ENCODE assay signal across 20 cellular contexts in the genomic region with DNA sequence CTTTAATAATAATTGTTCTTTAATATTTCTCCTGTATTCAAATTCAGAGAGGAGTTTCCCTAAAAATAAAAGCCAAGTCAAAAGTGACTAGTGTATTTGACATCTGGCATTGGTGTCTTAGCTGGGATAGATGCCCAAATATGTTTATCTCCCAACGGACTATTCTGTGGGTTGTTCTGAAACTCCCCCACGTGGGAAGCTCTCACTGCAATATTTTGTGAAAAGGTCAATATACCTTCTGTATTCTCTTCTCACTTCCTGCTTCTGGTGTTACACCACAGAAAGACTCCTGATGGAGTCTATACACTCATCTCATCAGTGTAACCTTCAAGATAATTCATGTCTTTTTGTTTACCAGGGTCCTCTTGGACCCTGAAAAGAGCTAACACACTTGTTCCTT.
A peak's percentile ranks its signal among the peaks of the same experiment; 100 is the strongest.
DNase-seq lines count a peak whose midpoint lies in the region; ATAC-seq and TF ChIP-seq lines count a peak whose summit lies in the region.
"Had no signal": no experiment of that assay in that cellular context is flagged by ENCODE, and none has a peak within 500 bp of the region (broad histone marks: within the 10 kb centered on the region; RNA-seq: fewer than 3 reads in every experiment).

No MANE protein-coding gene starts in this region.

- no peak overlapping the region for H3K18ac ChIP-seq in neuronal stem cell (ENCODE audit: low read length)

- H2AFZ ChIP-seq in neuronal stem cell (ENCODE audit: low read length): no peak overlapping the region

- peak; percentile 88 for ATAC-seq in GM18909 (IDR thresholded peaks at IDR 0.05; ENCODE audit: poor library complexity, unreplicated experiment)
- peak; percentile 57 for ATAC-seq in HG02678 (IDR thresholded peaks at IDR 0.05; ENCODE audit: unreplicated experiment)
- peak; percentile 82 for ATAC-seq in HG03342 (IDR thresholded peaks at IDR 0.05; ENCODE audit: unreplicated experiment)
- ATAC-seq in foreskin keratinocyte: no peak
- ATAC-seq in T-helper 17 cell: no peak
- ATAC-seq: activated T-helper 17 cell treated with anti-CD3 and anti-CD28 coated beads, Interleukin-2, amount 50 U/mL, for 72 hours; HCT116; left ventricle myocardium superior had no signal

- H3K27me3 ChIP-seq in WERI-Rb-1 (ENCODE audit: insufficient read depth, low read depth, severe bottlenecking) (no peaks in the 10 kb centered on the region), foreskin keratinocyte (no peaks in the 10 kb centered on the region), neuronal stem cell (ENCODE audit: control insufficient read depth in 3 of 3, insufficient read depth in 3 of 3, low read depth in 1 of 3, low read length in 3 of 3) (no peaks in the 10 kb centered on the region)

- no peaks in the 10 kb centered on the region for H3K36me3 ChIP-seq in WERI-Rb-1
- no peaks in the 10 kb centered on the region for H3K36me3 ChIP-seq in neuronal stem cell (replicated peaks in 1 of 2; ENCODE audit: control insufficient read depth in 2 of 2, insufficient read depth in 2 of 2, low read length in 2 of 2)
- H3K36me3 ChIP-seq: thoracic aorta had no signal

- peak; percentile 12 for DNase-seq in SK-MEL-5 (ENCODE audit: low read depth, low spot score)
- no peak for DNase-seq in WERI-Rb-1
- DNase-seq in foreskin keratinocyte: no peak
- no peak for DNase-seq in T-helper 17 cell
- DNase-seq in neuronal stem cell (ENCODE audit: low spot score): no peak
- DNase-seq: activated CD8-positive, alpha-beta memory T cell treated with anti-CD3 and anti-CD28 coated beads for 24 hours; foreskin melanocyte; KG1; left ventricle myocardium superior; NCI-H1436; NCI-H2227 treated with DMSO at 0.1 percent for 48 hours; stimulated activated CD4-positive, alpha-beta T cell treated with anti-CD3 and anti-CD28 coated beads, Interleukin-4, amount 100 ng/mL, for 24 hours had no signal

- H3K23ac ChIP-seq in neuronal stem cell (ENCODE audit: low read depth, low read length, poor library complexity): no peak overlapping the region

- H3K27ac Mint-ChIP-seq in T-helper 17 cell: no peak overlapping the region
- H3K27ac Mint-ChIP-seq: activated T-helper 17 cell treated with anti-CD3 and anti-CD28 coated beads, Interleukin-2, amount 50 U/mL, for 72 hours; B cell had no signal

- H3K14ac ChIP-seq in neuronal stem cell (ENCODE audit: low read length): no peak overlapping the region

- H3K4me3 ChIP-seq in WERI-Rb-1 (ENCODE audit: low read depth, low read length): no peak overlapping the region
- H3K4me3 ChIP-seq in neuronal stem cell (ENCODE audit: low read length in 2 of 2): no peak overlapping the region
- H3K4me3 ChIP-seq: thoracic aorta had no signal

- no peak overlapping the region for H3K9ac ChIP-seq in neuronal stem cell (ENCODE audit: low read depth, low read length, poor library complexity)

- no peak overlapping the region for H3K27ac ChIP-seq in WERI-Rb-1
- H3K27ac ChIP-seq in foreskin keratinocyte: no peak overlapping the region
- no peak overlapping the region for H3K27ac ChIP-seq in neuronal stem cell (replicated peaks; ENCODE audit: low read length)
- H3K27ac ChIP-seq: thoracic aorta, VCaP had no signal

- no peaks in the 10 kb centered on the region for H3K79me1 ChIP-seq in neuronal stem cell (ENCODE audit: low read depth, low read length)

- H3K4me1 ChIP-seq in foreskin keratinocyte (no peaks in the 10 kb centered on the region), neuronal stem cell (ENCODE audit: control insufficient read depth in 2 of 2, insufficient read depth in 1 of 2, low read depth in 1 of 2, low read length in 2 of 2) (no peaks in the 10 kb centered on the region)

- no peak overlapping the region for H2AK5ac ChIP-seq in neuronal stem cell (ENCODE audit: low read depth, low read length)

- no peak overlapping the region for H3K4ac ChIP-seq in neuronal stem cell (ENCODE audit: low read length)

- no peak overlapping the region for H2BK12ac ChIP-seq in neuronal stem cell (ENCODE audit: low read length)

- in situ Hi-C loops in SK-MEL-5 (cut with HindIII; ENCODE audit: low pct_unique_long_range_greater_than_20kb, low sequenced_read_pairs): no loop called here

- H3K27me3 Mint-ChIP-seq in T-helper 17 cell: no peaks in the 10 kb centered on the region
- H3K27me3 Mint-ChIP-seq: activated T-helper 17 cell treated with anti-CD3 and anti-CD28 coated beads, Interleukin-2, amount 50 U/mL, for 72 hours; B cell had no signal

- no peaks in the 10 kb centered on the region for H3K36me3 Mint-ChIP-seq in T-helper 17 cell (ENCODE audit: low read depth)

- H4K91ac ChIP-seq in neuronal stem cell (ENCODE audit: low read depth, low read length, poor library complexity): no peak overlapping the region

- H3K4me2 ChIP-seq in neuronal stem cell (ENCODE audit: insufficient read depth, low read length, poor library complexity, severe bottlenecking): no peak overlapping the region

- no peak overlapping the region for H2BK120ac ChIP-seq in neuronal stem cell (ENCODE audit: low read depth, low read length)

- H3K4me3 Mint-ChIP-seq in T-helper 17 cell: no peak overlapping the region
- H3K4me3 Mint-ChIP-seq: activated T-helper 17 cell treated with anti-CD3 and anti-CD28 coated beads, Interleukin-2, amount 50 U/mL, for 72 hours; B cell had no signal

- no CpG with 5 or more reads among the region's 2 CpGs for WGBS in neuronal stem cell (ENCODE audit: extremely low coverage in 2 of 2, insufficient read length in 2 of 2, insufficient replicate concordance in 1 of 2), 2 donors

- H2BK15ac ChIP-seq in neuronal stem cell (ENCODE audit: low read length): no peak overlapping the region

- no peak overlapping the region for H2BK5ac ChIP-seq in neuronal stem cell (ENCODE audit: low read length)

- H3K4me1 Mint-ChIP-seq in T-helper 17 cell: no peaks in the 10 kb centered on the region
- H3K4me1 Mint-ChIP-seq: activated T-helper 17 cell treated with anti-CD3 and anti-CD28 coated beads, Interleukin-2, amount 50 U/mL, for 72 hours; B cell had no signal

- H4K8ac ChIP-seq in neuronal stem cell (ENCODE audit: low read depth, low read length): no peak overlapping the region

- H3K9me3 ChIP-seq in WERI-Rb-1 (ENCODE audit: severe bottlenecking): no peaks in the 10 kb centered on the region
- H3K9me3 ChIP-seq in T-helper 17 cell (ENCODE audit: control insufficient read depth, low read length, poor library complexity, severe bottlenecking): no peaks in the 10 kb centered on the region
- H3K9me3 ChIP-seq in neuronal stem cell (replicated peaks in 1 of 2; ENCODE audit: control insufficient read depth in 2 of 2, insufficient read depth in 1 of 2, low read depth in 1 of 2, low read length in 2 of 2): no peaks in the 10 kb centered on the region
- H3K9me3 ChIP-seq: thoracic aorta had no signal

- TF ChIP-seq CTCF in WERI-Rb-1 (IDR thresholded peaks at IDR 0.05; ENCODE audit: low read depth, low read length) (no peak), foreskin keratinocyte (conservative IDR thresholded peaks at IDR 0.05) (no peak)

Comparison
In these comparisons a context has a peak if more than half of its experiments do, and no peak if none do; other contexts are left out.
1. ATAC-seq: peak in GM18909 (single experiment), HG02678 (single experiment) and HG03342 (single experiment); none in foreskin keratinocyte (single experiment) and T-helper 17 cell (single experiment).